In the genomic region with DNA sequence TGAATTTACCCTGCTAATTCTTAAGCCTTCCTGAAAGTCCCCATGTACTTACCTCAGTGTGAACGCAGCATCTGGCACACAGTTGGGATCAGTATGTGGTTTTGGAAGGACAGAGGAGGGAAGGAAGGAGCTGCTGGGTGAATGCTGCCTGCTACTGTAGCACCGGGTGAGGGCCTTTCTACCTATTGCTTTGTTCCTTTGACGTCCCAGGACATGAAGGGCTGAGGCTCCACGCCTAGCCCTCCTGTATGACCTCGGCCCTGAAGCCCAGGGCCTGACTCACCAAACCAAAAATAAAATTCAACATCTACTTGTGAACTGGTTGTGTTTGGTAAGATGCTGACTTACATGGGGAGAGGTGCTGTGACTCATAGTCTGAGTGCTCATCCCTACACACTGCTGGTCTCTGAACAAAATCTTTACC, we compare ENCODE assay signal across 8 cellular contexts. TPM values are rescaled to one million over a fixed set of nuclear protein-coding genes. Genes with fewer than 3 reads are reported as not detected.
DNase-seq lines count a peak whose midpoint lies in the region; ATAC-seq, FAIRE-seq and TF ChIP-seq lines count a peak whose summit lies in the region.

No MANE protein-coding gene starts in this region.

- H3K27me3 ChIP-seq in astrocyte (ENCODE audit: insufficient read depth, low read length) (no peaks in the 10 kb centered on the region), mesenchymal stem cell (ENCODE audit: control insufficient read depth in 1 of 2, insufficient read depth in 1 of 2, low read length in 2 of 2) (no peaks in the 10 kb centered on the region)

- no peaks in the 10 kb centered on the region for H3K9me3 ChIP-seq in astrocyte (ENCODE audit: insufficient read depth, low read depth, low read length)
- H3K9me3 ChIP-seq in mesenchymal stem cell (ENCODE audit: control insufficient read depth, low read length), result no peaks in the 10 kb centered on the region

- no peak overlapping the region for H2BK15ac ChIP-seq in mesenchymal stem cell (ENCODE audit: low read depth, poor library complexity, severe bottlenecking)

- no peak overlapping the region for H2AK5ac ChIP-seq in mesenchymal stem cell (ENCODE audit: low read length, severe bottlenecking)

- peaks cover 71% of the 10 kb centered on the region for H4K20me1 ChIP-seq in astrocyte (ENCODE audit: insufficient read depth, low read length)

- H3K79me1 ChIP-seq in mesenchymal stem cell (replicated peaks; ENCODE audit: low read length, poor library complexity, severe bottlenecking), result peaks cover 19% of the 10 kb centered on the region

- peak overlapping the region; percentile 67 for H3K4me3 Mint-ChIP-seq in astrocyte (ENCODE audit: unreplicated experiment)

- H3K27ac Mint-ChIP-seq in astrocyte (ENCODE audit: unreplicated experiment), result peak overlapping the region; percentile 95

- H3K36me3 ChIP-seq in astrocyte (ENCODE audit: insufficient read depth, low read length) (peaks cover 8% of the 10 kb centered on the region), mesenchymal stem cell (ENCODE audit: control insufficient read depth in 1 of 2, insufficient read depth in 2 of 2, low read depth in 1 of 2, low read length in 2 of 2) (peaks cover 7 to 11% of the 10 kb centered on the region in 2 experiments)

- no peak overlapping the region for H2BK120ac ChIP-seq in mesenchymal stem cell (ENCODE audit: low read depth, low read length)

- H3K4me2 ChIP-seq in astrocyte (ENCODE audit: low read length) (peak overlapping the region; percentile 81), mesenchymal stem cell (ENCODE audit: low read length, poor library complexity, severe bottlenecking) (no peak overlapping the region)

- no peak overlapping the region for H4K8ac ChIP-seq in mesenchymal stem cell (ENCODE audit: low read length)

- no peak overlapping the region for H3K4ac ChIP-seq in mesenchymal stem cell (ENCODE audit: low read depth in 1 of 2, low read length in 2 of 2)

- FAIRE-seq in astrocyte (lab: Jason Lieb, UNC), result no peak

- peak; percentile 90 for DNase-seq in EL
- DNase-seq in astrocyte (ENCODE audit: low read depth), result peak; percentile 90
- DNase-seq in mesenchymal stem cell, result peak; percentile 92
- DNase-seq in SKM-1 (lab: John Stamatoyannopoulos, UW; ENCODE audit: unreplicated experiment), result no peak
- DNase-seq in NCI-H1436 treated with DMSO at 0.1 percent for 48 hours (lab: John Stamatoyannopoulos, UW), result no peak
- no peak for DNase-seq in cerebellar cortex (ENCODE audit: low spot score)

- WGBS in mesenchymal stem cell, result 30% methylated on average over 3 of the region's 5 CpGs

- H3K4me3 ChIP-seq in astrocyte (ENCODE audit: insufficient read depth, low read depth, low read length), result peak overlapping the region; percentile 26
- H3K4me3 ChIP-seq in mesenchymal stem cell (ENCODE audit: insufficient read depth in 1 of 2, low read depth in 1 of 2, low read length in 2 of 2), result peak overlapping the region in 1 of 2 experiments; percentile 35

- ATAC-seq in HG03565 (IDR thresholded peaks at IDR 0.05; ENCODE audit: unreplicated experiment) (peak; percentile 50), HG02970 (IDR thresholded peaks at IDR 0.05; ENCODE audit: low FRiP score, unreplicated experiment) (no peak)

- no peaks in the 10 kb centered on the region for H3K9me3 Mint-ChIP-seq in astrocyte (ENCODE audit: unreplicated experiment)

- H3K79me2 ChIP-seq in astrocyte (ENCODE audit: insufficient read depth, low read length), result peaks cover 97% of the 10 kb centered on the region

- H3K23ac ChIP-seq in mesenchymal stem cell (ENCODE audit: low read length in 2 of 2), result no peak overlapping the region

- H3K36me3 Mint-ChIP-seq in astrocyte (ENCODE audit: low read depth, unreplicated experiment), result no peaks in the 10 kb centered on the region

- H3K4me1 ChIP-seq in astrocyte (ENCODE audit: insufficient read depth, low read length) (peaks cover 25% of the 10 kb centered on the region), mesenchymal stem cell (ENCODE audit: control insufficient read depth, insufficient read depth, low read depth, low read length) (peaks cover 15% of the 10 kb centered on the region)

- no peak overlapping the region for H3K14ac ChIP-seq in mesenchymal stem cell (ENCODE audit: low read length in 2 of 2)

- H4K91ac ChIP-seq in mesenchymal stem cell (ENCODE audit: low read length), result no peak overlapping the region

- peak overlapping the region; percentile 79 for H3K9ac ChIP-seq in astrocyte (ENCODE audit: low read length)
- H3K9ac ChIP-seq in mesenchymal stem cell (ENCODE audit: low read length), result peak overlapping the region; percentile 66

- no peaks in the 10 kb centered on the region for H3K27me3 Mint-ChIP-seq in astrocyte (ENCODE audit: low read depth, unreplicated experiment)

- no peak for TF ChIP-seq CTCF in astrocyte (IDR thresholded peaks at IDR 0.05; ENCODE audit: insufficient read depth, low read depth, low read length)

- peak overlapping the region; percentile 9 to 34 for H3K18ac ChIP-seq in mesenchymal stem cell (ENCODE audit: low read depth in 1 of 2, low read length in 2 of 2)

- H2BK5ac ChIP-seq in mesenchymal stem cell (ENCODE audit: low read depth, low read length, poor library complexity, severe bottlenecking), result no peak overlapping the region

- H2BK12ac ChIP-seq in mesenchymal stem cell (ENCODE audit: low read length in 2 of 2), result no peak overlapping the region

- H2AFZ ChIP-seq in astrocyte (ENCODE audit: low read depth, low read length), result no peak overlapping the region
- no peak overlapping the region for H2AFZ ChIP-seq in mesenchymal stem cell (ENCODE audit: low read depth, low read length)

- H3K4me1 Mint-ChIP-seq in astrocyte (ENCODE audit: low read depth, unreplicated experiment), result peaks cover 62% of the 10 kb centered on the region

- H3K27ac ChIP-seq in astrocyte (ENCODE audit: low read depth, low read length) (peak overlapping the region; percentile 92), mesenchymal stem cell (ENCODE audit: low read length, poor library complexity, severe bottlenecking) (peak overlapping the region; percentile 56)

RNA-seq across cellular contexts. Expression of gene ARID1B, which starts 51.1 kb away (rescaled TPM):
- total RNA-seq in astrocyte, result 75.4 and 78.2 TPM in 2 replicates
- 32.3 TPM for polyA plus RNA-seq in mesenchymal stem cell (2013, experiment 1 of 2)
- 31.6 TPM for polyA plus RNA-seq in mesenchymal stem cell (2013, experiment 2 of 2)

Comparison
In these comparisons a context has a peak if more than half of its experiments do, and no peak if none do; other contexts are left out.
1. DNase-seq: peak in EL (single experiment), astrocyte (single experiment) and mesenchymal stem cell (single experiment); none in SKM-1 (single experiment), NCI-H1436 treated with DMSO at 0.1 percent for 48 hours (single experiment) and cerebellar cortex (single experiment).